ENCODE assay signal across 17 cellular contexts in genomic region chr9:105389789-105390188, GRCh38. TPM values are rescaled to one million over a fixed set of nuclear protein-coding genes. Genes with fewer than 3 reads are reported as not detected.
A peak's percentile ranks its signal among the peaks of the same experiment; 100 is the strongest.
DNase-seq lines count a peak whose midpoint lies in the region; ATAC-seq and TF ChIP-seq lines count a peak whose summit lies in the region.
"Had no signal": no experiment of that assay in that cellular context is flagged by ENCODE, and none has a peak within 500 bp of the region (broad histone marks: within the 10 kb centered on the region; RNA-seq: fewer than 3 reads in every experiment).

No MANE protein-coding gene starts in this region.

- H3K9ac ChIP-seq in HUES64 (ENCODE audit: low read depth, low read length): no peak overlapping the region
- peak overlapping the region; percentile 26 for H3K9ac ChIP-seq in iPS-18a (ENCODE audit: low read length)
- H3K9ac ChIP-seq: BLaER1 treated with 17β-estradiol and CSF1 and Interleukin-3, amounts not matched to agents 10 nM and 100 nM had no signal

- H3K27me3 Mint-ChIP-seq in activated naive CD4-positive, alpha-beta T cell treated with anti-CD3 and anti-CD28 coated beads, Interleukin-2, amount 10 ng/mL, durations not matched to agents 7 days and 5 days: peaks cover 6% of the 10 kb centered on the region

- no peak for TF ChIP-seq POLR2A in esophagus squamous epithelium (IDR thresholded peaks at IDR 0.05)

- H3K4me3 Mint-ChIP-seq in activated naive CD4-positive, alpha-beta T cell treated with anti-CD3 and anti-CD28 coated beads, Interleukin-2, amount 10 ng/mL, durations not matched to agents 7 days and 5 days: no peak overlapping the region
- H3K4me3 Mint-ChIP-seq: CD4-positive, alpha-beta memory T cell had no signal

- H3K27me3 ChIP-seq in HUES64 (ENCODE audit: insufficient read depth, low read length): no peaks in the 10 kb centered on the region
- H3K27me3 ChIP-seq in iPS-18a (ENCODE audit: control insufficient read depth, insufficient read depth, low read length): no peaks in the 10 kb centered on the region
- no peaks in the 10 kb centered on the region for H3K27me3 ChIP-seq in esophagus squamous epithelium
- H3K27me3 ChIP-seq: BLaER1 treated with 17β-estradiol and CSF1 and Interleukin-3, amounts not matched to agents 10 nM and 100 nM had no signal

- H3K9me3 ChIP-seq in HUES64 (ENCODE audit: insufficient read depth, low read depth, low read length): no peaks in the 10 kb centered on the region
- no peaks in the 10 kb centered on the region for H3K9me3 ChIP-seq in iPS-18a (ENCODE audit: control insufficient read depth, low read depth, low read length)
- H3K9me3 ChIP-seq in esophagus squamous epithelium: no peaks in the 10 kb centered on the region
- H3K9me3 ChIP-seq: BLaER1 treated with 17β-estradiol and CSF1 and Interleukin-3, amounts not matched to agents 10 nM and 100 nM had no signal

- no peak overlapping the region for H3K27ac Mint-ChIP-seq in activated naive CD4-positive, alpha-beta T cell treated with anti-CD3 and anti-CD28 coated beads, Interleukin-2, amount 10 ng/mL, durations not matched to agents 7 days and 5 days
- H3K27ac Mint-ChIP-seq: CD4-positive, alpha-beta memory T cell had no signal

- H3K4me1 ChIP-seq in HUES64 (ENCODE audit: insufficient read depth, low read length) (peaks cover 42% of the 10 kb centered on the region), iPS-18a (ENCODE audit: control insufficient read depth, low read depth, low read length) (peaks cover 51% of the 10 kb centered on the region), esophagus squamous epithelium (no peaks in the 10 kb centered on the region)

- no peaks in the 10 kb centered on the region for H3K36me3 Mint-ChIP-seq in activated naive CD4-positive, alpha-beta T cell treated with anti-CD3 and anti-CD28 coated beads, Interleukin-2, amount 10 ng/mL, durations not matched to agents 7 days and 5 days
- H3K36me3 Mint-ChIP-seq: CD4-positive, alpha-beta memory T cell had no signal

- H3K27ac ChIP-seq in HUES64 (ENCODE audit: low read depth, low read length) (peak overlapping the region; percentile 77), iPS-18a (ENCODE audit: low read length) (peak overlapping the region; percentile 51), esophagus squamous epithelium (no peak overlapping the region)
- H3K27ac ChIP-seq: BLaER1 treated with 17β-estradiol and CSF1 and Interleukin-3, amounts not matched to agents 10 nM and 100 nM had no signal

- no peak overlapping the region for H3K4me3 ChIP-seq in HUES64 (ENCODE audit: low read length)
- peak overlapping the region; percentile 33 for H3K4me3 ChIP-seq in iPS-18a (ENCODE audit: low read length)
- no peak overlapping the region for H3K4me3 ChIP-seq in esophagus squamous epithelium
- H3K4me3 ChIP-seq: BLaER1 treated with 17β-estradiol and CSF1 and Interleukin-3, amounts not matched to agents 10 nM and 100 nM had no signal

- H3K36me3 ChIP-seq in HUES64 (ENCODE audit: insufficient read depth, low read length) (peaks cover 17% of the 10 kb centered on the region), iPS-18a (ENCODE audit: control insufficient read depth, low read depth, low read length) (peaks cover 7% of the 10 kb centered on the region), esophagus squamous epithelium (peaks cover 0 to 18% (median 0%) of the 10 kb centered on the region in 3 donors)

- H3K9me3 Mint-ChIP-seq in activated naive CD4-positive, alpha-beta T cell treated with anti-CD3 and anti-CD28 coated beads, Interleukin-2, amount 10 ng/mL, durations not matched to agents 7 days and 5 days: no peaks in the 10 kb centered on the region
- H3K9me3 Mint-ChIP-seq: CD4-positive, alpha-beta memory T cell had no signal

- intact Hi-C loops in esophagus squamous epithelium (cut with DNase I): no loop called here

- no peak for TF ChIP-seq CTCF in esophagus squamous epithelium (IDR thresholded peaks at IDR 0.05)

- no peak for ATAC-seq in HG03460 (IDR thresholded peaks at IDR 0.05; ENCODE audit: unreplicated experiment)
- ATAC-seq: SK-N-SH treated with all-trans-retinoic acid at 6 μM for 48 hours had no signal

- H3K4me1 Mint-ChIP-seq in activated naive CD4-positive, alpha-beta T cell treated with anti-CD3 and anti-CD28 coated beads, Interleukin-2, amount 10 ng/mL, durations not matched to agents 7 days and 5 days: peaks cover 20% of the 10 kb centered on the region

- CTCF ChIA-PET in activated naive CD4-positive, alpha-beta T cell treated with anti-CD3 and anti-CD28 coated beads, Interleukin-2, amount 10 ng/mL, durations not matched to agents 7 days and 5 days (lab: Charles Lee): no interaction called here

- WGBS in HUES64: 41% methylated on average over 6 of the region's 6 CpGs
- 87 to 92% methylated on average over 6 of the region's 6 CpGs for WGBS in esophagus squamous epithelium, 2 donors

- peak; percentile 28 for DNase-seq in cerebellar cortex (ENCODE audit: low spot score)
- DNase-seq in esophagus squamous epithelium (lab: John Stamatoyannopoulos, UW): no peak
- DNase-seq in COLO668 (lab: John Stamatoyannopoulos, UW; ENCODE audit: unreplicated experiment): no peak
- DNase-seq in activated naive CD4-positive, alpha-beta T cell treated with anti-CD3 and anti-CD28 coated beads, Interleukin-2, amount 10 ng/mL, durations not matched to agents 7 days and 5 days: no peak
- DNase-seq: CD4-positive, alpha-beta memory T cell; DND-41; KBM-7; NCI-H1092 treated with DMSO at 0.1 percent for 48 hours; NCI-H1436 treated with DMSO at 0.1 percent for 48 hours; NCI-H1930; NCI-H748 treated with DMSO at 0.1 percent for 48 hours; NK-92 treated with Interleukin-12 subunit alpha and Interleukin-12 subunit beta, amount 100 ng/mL, for 24 hours had no signal

RNA-seq across cellular contexts. Expression of gene FSD1L, which starts 58.0 kb away (rescaled TPM):
- polyA plus RNA-seq in HUES64 (2013, experiment 1 of 2): 3.5 TPM
- 2.5 TPM for polyA plus RNA-seq in HUES64 (2013, experiment 2 of 2)
- total RNA-seq in esophagus squamous epithelium: 1 to 10 TPM in 2 of 4 donors, under 1 TPM in 2; 0.38 to 1.8 (median 1.2) TPM

Comparison
In these comparisons a context has a peak if more than half of its experiments do, and no peak if none do; other contexts are left out.
1. H3K27ac ChIP-seq: peak in HUES64 (single experiment) and iPS-18a (single experiment); none in esophagus squamous epithelium (0 of 4).